10 cellular contexts compared by ENCODE assay signal in the genomic region with DNA sequence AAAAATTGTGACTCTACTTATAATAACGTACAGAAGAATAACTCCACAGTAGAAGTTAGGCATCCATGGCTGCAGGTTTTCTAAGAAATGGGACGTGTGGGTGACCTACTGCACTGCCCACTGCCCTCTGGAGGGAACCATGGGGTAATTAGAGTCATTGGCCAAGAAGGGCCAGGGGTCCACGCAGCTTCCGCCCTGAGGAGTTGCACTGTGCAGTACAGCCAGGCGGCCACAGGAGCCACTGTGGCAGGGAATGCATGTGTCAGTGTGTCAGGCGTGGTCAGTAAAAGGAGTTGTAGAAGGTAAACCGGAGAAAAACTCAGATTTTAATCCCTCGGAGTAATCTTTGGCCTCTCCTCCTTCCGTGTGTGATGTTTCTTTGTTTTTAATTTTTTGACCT. TPM values are rescaled to one million over a fixed set of nuclear protein-coding genes. Genes with fewer than 3 reads are reported as not detected.
DNase-seq lines count a peak whose midpoint lies in the region; ATAC-seq and TF ChIP-seq lines count a peak whose summit lies in the region.
"Had no signal": no experiment of that assay in that cellular context is flagged by ENCODE, and none has a peak within 500 bp of the region (broad histone marks: within the 10 kb centered on the region; RNA-seq: fewer than 3 reads in every experiment).

No MANE protein-coding gene starts in this region.

- no peak overlapping the region for H3K9ac ChIP-seq in fibroblast of lung (ENCODE audit: insufficient read depth, low read length)

- peaks cover 69% of the 10 kb centered on the region for H3K4me1 Mint-ChIP-seq in T-helper 2 cell treated with Interferon-gamma antibody and Interleukin-4, amounts not matched to agents 5 μg/mL and 100 μg/mL, for 36 hours (ENCODE audit: low read depth)
- peaks cover 95% of the 10 kb centered on the region for H3K4me1 Mint-ChIP-seq in activated CD4-positive, alpha-beta memory T cell treated with anti-CD3 and anti-CD28 coated beads, Interleukin-2, amount 10 ng/mL, durations not matched to agents 7 days and 5 days

- no peaks in the 10 kb centered on the region for H4K20me1 ChIP-seq in fibroblast of lung (ENCODE audit: control insufficient read depth, extremely low read depth, insufficient read depth, low read length)

- peak; percentile 7 to 10 for TF ChIP-seq CTCF in fibroblast of lung (conservative IDR thresholded peaks at IDR 0.05 in 1 of 2, IDR thresholded peaks at IDR 0.05 in 1 of 2; ENCODE audit: low read depth in 1 of 2, low read length in 2 of 2)
- TF ChIP-seq CTCF in prostate gland (IDR thresholded peaks at IDR 0.05), result no peak
- TF ChIP-seq CTCF in GM13977 (IDR thresholded peaks at IDR 0.05; ENCODE audit: extremely low read depth, insufficient read depth, missing control alignments), result no peak

- no peak for ATAC-seq in GM18505 (IDR thresholded peaks at IDR 0.05; ENCODE audit: unreplicated experiment)

- peak overlapping the region; percentile 69 for H3K27ac ChIP-seq in fibroblast of lung (ENCODE audit: insufficient read depth, low read length)
- no peak overlapping the region for H3K27ac ChIP-seq in prostate gland

- 86% methylated on average over 9 of the region's 9 CpGs for WGBS in prostate gland

- POLR2A ChIA-PET in activated CD4-positive, alpha-beta memory T cell treated with anti-CD3 and anti-CD28 coated beads, Interleukin-2, amount 10 ng/mL, durations not matched to agents 7 days and 5 days (lab: Charles Lee), result interaction anchor here (0.7 to 3.3 kb wide), 7 partner anchors 8 to 31 kb away, joined by 3 to 18 read pairs (median 5); no protein-coding TSS in a partner anchor

- no peaks in the 10 kb centered on the region for H3K27me3 Mint-ChIP-seq in T-helper 2 cell treated with Interferon-gamma antibody and Interleukin-4, amounts not matched to agents 5 μg/mL and 100 μg/mL, for 36 hours (ENCODE audit: low read depth)
- no peaks in the 10 kb centered on the region for H3K27me3 Mint-ChIP-seq in activated CD4-positive, alpha-beta memory T cell treated with anti-CD3 and anti-CD28 coated beads, Interleukin-2, amount 10 ng/mL, durations not matched to agents 7 days and 5 days

- no peak for DNase-seq in T-helper 2 cell treated with Interferon-gamma antibody and Interleukin-4, amounts not matched to agents 5 μg/mL and 100 μg/mL, for 36 hours (ENCODE audit: low spot score)
- no peak for DNase-seq in T-helper 2 cell
- no peak for DNase-seq in activated CD4-positive, alpha-beta memory T cell treated with anti-CD3 and anti-CD28 coated beads, Interleukin-2, amount 10 ng/mL, durations not matched to agents 7 days and 5 days
- DNase-seq in fibroblast of lung (ENCODE audit: low read depth in 2 of 2), result no peak
- peak; percentile 43 for DNase-seq in stimulated activated CD8-positive, alpha-beta memory T cell treated with anti-CD3 and anti-CD28 coated beads, Interleukin-4, amount 100 ng/mL, for 48 hours
- DNase-seq in prostate gland (ENCODE audit: low spot score), result no peak
- DNase-seq in GM13977 (ENCODE audit: low spot score), result no peak
- DNase-seq: NCI-H1694 had no signal

- no peaks in the 10 kb centered on the region for H3K36me3 ChIP-seq in fibroblast of lung (ENCODE audit: control insufficient read depth, insufficient read depth, low read length)
- no peaks in the 10 kb centered on the region for H3K36me3 ChIP-seq in prostate gland

- in situ Hi-C loops in GM13977 (cut with MboI; ENCODE audit: low pct_unique_long_range_greater_than_20kb, low sequenced_read_pairs, unreplicated experiment), result no loop called here

- H3K4me3 Mint-ChIP-seq in T-helper 2 cell treated with Interferon-gamma antibody and Interleukin-4, amounts not matched to agents 5 μg/mL and 100 μg/mL, for 36 hours, result peak overlapping the region; percentile 77
- no peak overlapping the region for H3K4me3 Mint-ChIP-seq in activated CD4-positive, alpha-beta memory T cell treated with anti-CD3 and anti-CD28 coated beads, Interleukin-2, amount 10 ng/mL, durations not matched to agents 7 days and 5 days
- H3K4me3 Mint-ChIP-seq: brain had no signal

- H3K36me3 Mint-ChIP-seq in T-helper 2 cell treated with Interferon-gamma antibody and Interleukin-4, amounts not matched to agents 5 μg/mL and 100 μg/mL, for 36 hours (ENCODE audit: low read depth), result peaks cover 59% of the 10 kb centered on the region
- peaks cover 68% of the 10 kb centered on the region for H3K36me3 Mint-ChIP-seq in activated CD4-positive, alpha-beta memory T cell treated with anti-CD3 and anti-CD28 coated beads, Interleukin-2, amount 10 ng/mL, durations not matched to agents 7 days and 5 days (ENCODE audit: low read depth)

- H3K9me3 ChIP-seq in fibroblast of lung (ENCODE audit: control insufficient read depth, insufficient read depth, low read depth, low read length) (no peaks in the 10 kb centered on the region), prostate gland (no peaks in the 10 kb centered on the region)

- no peak overlapping the region for H3K4me3 ChIP-seq in fibroblast of lung (replicated peaks in 1 of 4; ENCODE audit: control extremely low read depth in 1 of 4, insufficient read depth in 1 of 4, low read depth in 3 of 4, low read length in 4 of 4)
- H3K4me3 ChIP-seq in prostate gland, result no peak overlapping the region

- H3K4me2 ChIP-seq in fibroblast of lung (ENCODE audit: extremely low read depth, insufficient read depth, low read length), result no peak overlapping the region

- intact Hi-C loops in prostate gland (cut with DNase I), result no loop called here

- H3K9me3 Mint-ChIP-seq in T-helper 2 cell treated with Interferon-gamma antibody and Interleukin-4, amounts not matched to agents 5 μg/mL and 100 μg/mL, for 36 hours, result no peaks in the 10 kb centered on the region
- H3K9me3 Mint-ChIP-seq in activated CD4-positive, alpha-beta memory T cell treated with anti-CD3 and anti-CD28 coated beads, Interleukin-2, amount 10 ng/mL, durations not matched to agents 7 days and 5 days, result no peaks in the 10 kb centered on the region

- H3K27me3 ChIP-seq in fibroblast of lung (ENCODE audit: control insufficient read depth, insufficient read depth, low read length) (no peaks in the 10 kb centered on the region), prostate gland (replicated peaks; ENCODE audit: insufficient read depth) (no peaks in the 10 kb centered on the region)

- H3K4me1 ChIP-seq in fibroblast of lung (ENCODE audit: control insufficient read depth, extremely low read depth, insufficient read depth, low read length), result peaks cover 13% of the 10 kb centered on the region
- no peaks in the 10 kb centered on the region for H3K4me1 ChIP-seq in prostate gland (replicated peaks)

- H3K79me2 ChIP-seq in fibroblast of lung (ENCODE audit: control insufficient read depth, insufficient read depth, low read length), result peaks cover 7% of the 10 kb centered on the region

- CTCF ChIA-PET in activated CD4-positive, alpha-beta memory T cell treated with anti-CD3 and anti-CD28 coated beads, Interleukin-2, amount 10 ng/mL, durations not matched to agents 7 days and 5 days (lab: Charles Lee), result interaction anchor here (0.7 to 1.6 kb wide), 4 partner anchors 15 to 24 kb away, joined by 3 to 4 read pairs (median 4); no protein-coding TSS in a partner anchor

- H3K27ac Mint-ChIP-seq in T-helper 2 cell treated with Interferon-gamma antibody and Interleukin-4, amounts not matched to agents 5 μg/mL and 100 μg/mL, for 36 hours, result peak overlapping the region; percentile 86
- peak overlapping the region; percentile 76 for H3K27ac Mint-ChIP-seq in activated CD4-positive, alpha-beta memory T cell treated with anti-CD3 and anti-CD28 coated beads, Interleukin-2, amount 10 ng/mL, durations not matched to agents 7 days and 5 days

- no peak overlapping the region for H2AFZ ChIP-seq in fibroblast of lung (ENCODE audit: low read length)

- no peak for TF ChIP-seq POLR2A in prostate gland (IDR thresholded peaks at IDR 0.05)
- TF ChIP-seq POLR2A in GM18505 (IDR thresholded peaks at IDR 0.05; ENCODE audit: borderline replicate concordance, extremely low read depth, insufficient read depth, insufficient read length), result no peak

RNA-seq across cellular contexts. Expression of a gene that starts 24.8 kb away (rescaled TPM):
- total RNA-seq in activated CD4-positive, alpha-beta memory T cell treated with anti-CD3 and anti-CD28 coated beads, Interleukin-2, amount 10 ng/mL, durations not matched to agents 7 days and 5 days, result 10 to 100 TPM; 70.8 to 75.9 TPM
- total RNA-seq in fibroblast of lung (25.4 and 30.8 TPM in 2 replicates), prostate gland (100 to 1,000 TPM in 1 of 2 donors, 10 to 100 TPM in 1; 39.0 to 144 TPM)
- polyA plus RNA-seq in fibroblast of lung, result 20.3 and 51.3 TPM in 2 replicates
- polyA plus RNA-seq in fibroblast of lung (2012), result 17.1 and 39.3 TPM in 2 replicates
- polyA minus RNA-seq in fibroblast of lung (ENCODE audit: low replicate concordance), result 2.0 and 52.0 TPM in 2 replicates

Comparison
In these comparisons a context has a peak if more than half of its experiments do, and no peak if none do; other contexts are left out.
1. CTCF ChIP-seq: peak in fibroblast of lung (2 of 2); none in prostate gland (0 of 4) and GM13977 (single experiment).